Comparison of ENCODE assay signal across 21 cellular contexts in genomic region chr11:2687782-2688191, GRCh38. TPM values are rescaled to one million over a fixed set of nuclear protein-coding genes. Genes with fewer than 3 reads are reported as not detected.
DNase-seq lines count a peak whose midpoint lies in the region; ATAC-seq and TF ChIP-seq lines count a peak whose summit lies in the region.
"Had no signal": no experiment of that assay in that cellular context is flagged by ENCODE, and none has a peak within 500 bp of the region (broad histone marks: within the 10 kb centered on the region; RNA-seq: fewer than 3 reads in every experiment).

No MANE protein-coding gene starts in this region.

- intact Hi-C loops in vagina (cut with DNase I) = no loop called here

- H3K4me1 ChIP-seq in mesendoderm (ENCODE audit: control insufficient read depth, low read depth, low read length) = peaks cover 13% of the 10 kb centered on the region
- H3K4me1 ChIP-seq in vagina = peaks cover 56% of the 10 kb centered on the region

- H3K36me3 ChIP-seq in mesendoderm (ENCODE audit: control insufficient read depth, insufficient read depth, low read length) = no peaks in the 10 kb centered on the region
- H3K36me3 ChIP-seq in vagina = no peaks in the 10 kb centered on the region

- no peak overlapping the region for H4K8ac ChIP-seq in mesendoderm (ENCODE audit: low read depth, low read length)

- no peak overlapping the region for H3K56ac ChIP-seq in mesendoderm (ENCODE audit: low read length)

- no peaks in the 10 kb centered on the region for H3K27me3 ChIP-seq in mesendoderm (ENCODE audit: insufficient read depth, low read length, poor library complexity)
- no peaks in the 10 kb centered on the region for H3K27me3 ChIP-seq in vagina

- ATAC-seq in activated CD8-positive, alpha-beta memory T cell treated with anti-CD3 and anti-CD28 coated beads, Interleukin-2, amount 10 ng/mL, durations not matched to agents 7 days and 5 days = no peak

- H3K4me1 Mint-ChIP-seq in activated CD8-positive, alpha-beta memory T cell treated with anti-CD3 and anti-CD28 coated beads, Interleukin-2, amount 10 ng/mL, durations not matched to agents 7 days and 5 days = no peaks in the 10 kb centered on the region
- H3K4me1 Mint-ChIP-seq in type B pancreatic cell (ENCODE audit: unreplicated experiment) = peaks cover 35% of the 10 kb centered on the region
- H3K4me1 Mint-ChIP-seq: activated naive CD4-positive, alpha-beta T cell treated with anti-CD3 and anti-CD28 coated beads, Interleukin-2, amount 50 U/mL, for 24 hours had no signal

- H2BK15ac ChIP-seq in mesendoderm (replicated peaks; ENCODE audit: low read depth) = no peak overlapping the region

- no peak overlapping the region for H3K18ac ChIP-seq in mesendoderm (ENCODE audit: low read length)

- H3K36me3 Mint-ChIP-seq in activated CD8-positive, alpha-beta memory T cell treated with anti-CD3 and anti-CD28 coated beads, Interleukin-2, amount 10 ng/mL, durations not matched to agents 7 days and 5 days = no peaks in the 10 kb centered on the region
- H3K36me3 Mint-ChIP-seq in type B pancreatic cell = peaks cover 9% of the 10 kb centered on the region
- H3K36me3 Mint-ChIP-seq: activated naive CD4-positive, alpha-beta T cell treated with anti-CD3 and anti-CD28 coated beads, Interleukin-2, amount 50 U/mL, for 24 hours had no signal

- no CpG with 5 or more reads among the region's 7 CpGs for WGBS in mesendoderm (ENCODE audit: extremely low coverage, insufficient coverage, low lambda C conversion rate)

- H3K79me2 ChIP-seq in mesendoderm (ENCODE audit: control insufficient read depth, insufficient read depth, low read length) = no peaks in the 10 kb centered on the region

- H3K9me3 Mint-ChIP-seq in activated CD8-positive, alpha-beta memory T cell treated with anti-CD3 and anti-CD28 coated beads, Interleukin-2, amount 10 ng/mL, durations not matched to agents 7 days and 5 days (ENCODE audit: low read depth) = no peaks in the 10 kb centered on the region
- no peaks in the 10 kb centered on the region for H3K9me3 Mint-ChIP-seq in type B pancreatic cell
- H3K9me3 Mint-ChIP-seq: activated naive CD4-positive, alpha-beta T cell treated with anti-CD3 and anti-CD28 coated beads, Interleukin-2, amount 50 U/mL, for 24 hours; activated T-cell treated with anti-CD3 and anti-CD28 coated beads, Interleukin-2, amount 50 U/mL, for 24 hours; brain had no signal

- H3K23ac ChIP-seq in mesendoderm (ENCODE audit: low read length) = peak overlapping the region; percentile 26

- DNase-seq in activated CD8-positive, alpha-beta memory T cell treated with anti-CD3 and anti-CD28 coated beads, Interleukin-2, amount 50 U/mL, for 4 hours = peak; percentile 6
- no peak for DNase-seq in activated CD8-positive, alpha-beta memory T cell treated with anti-CD3 and anti-CD28 coated beads, Interleukin-2, amount 10 ng/mL, durations not matched to agents 7 days and 5 days
- DNase-seq in ecto neural progenitor cell (ENCODE audit: low spot score) (peak; percentile 46), mesendoderm (peak; percentile 23), type B pancreatic cell (ENCODE audit: extremely low spot score, unreplicated experiment) (no peak), vagina (ENCODE audit: extremely low spot score in 2 of 2) (no peak), mucosa of gallbladder (ENCODE audit: low spot score) (no peak)
- no peak for DNase-seq in stimulated activated CD4-positive, alpha-beta T cell treated with anti-CD3 and anti-CD28 coated beads, Interleukin-2, amount 100 ng/mL, for 48 hours
- DNase-seq: 8988T; activated CD4-positive, alpha-beta T cell treated with anti-CD3 and anti-CD28 coated beads, Interleukin-2, amount 50 U/mL, for 1 hour; activated T-cell treated with anti-CD3 and anti-CD28 coated beads, Interleukin-2, amount 50 U/mL, for 24 hours; cortex of kidney; GDM1; hippocampal formation; kidney glomerular epithelial cell; NCI-H1417; occipital lobe; stimulated activated CD4-positive, alpha-beta T cell treated with anti-CD3 and anti-CD28 coated beads, Interleukin-4, amount 100 ng/mL, for 24 hours had no signal

- no peaks in the 10 kb centered on the region for H3K27me3 Mint-ChIP-seq in activated CD8-positive, alpha-beta memory T cell treated with anti-CD3 and anti-CD28 coated beads, Interleukin-2, amount 10 ng/mL, durations not matched to agents 7 days and 5 days
- no peaks in the 10 kb centered on the region for H3K27me3 Mint-ChIP-seq in type B pancreatic cell
- H3K27me3 Mint-ChIP-seq: activated naive CD4-positive, alpha-beta T cell treated with anti-CD3 and anti-CD28 coated beads, Interleukin-2, amount 50 U/mL, for 24 hours; activated T-cell treated with anti-CD3 and anti-CD28 coated beads, Interleukin-2, amount 50 U/mL, for 24 hours; B cell had no signal

- H3K79me1 ChIP-seq in mesendoderm (ENCODE audit: low read length) = no peaks in the 10 kb centered on the region

- H3K4ac ChIP-seq in mesendoderm (ENCODE audit: low read depth, low read length) = no peak overlapping the region

- H3K4me3 Mint-ChIP-seq in activated CD8-positive, alpha-beta memory T cell treated with anti-CD3 and anti-CD28 coated beads, Interleukin-2, amount 10 ng/mL, durations not matched to agents 7 days and 5 days = no peak overlapping the region
- no peak overlapping the region for H3K4me3 Mint-ChIP-seq in type B pancreatic cell
- H3K4me3 Mint-ChIP-seq: activated naive CD4-positive, alpha-beta T cell treated with anti-CD3 and anti-CD28 coated beads, Interleukin-2, amount 50 U/mL, for 24 hours; activated T-cell treated with anti-CD3 and anti-CD28 coated beads, Interleukin-2, amount 50 U/mL, for 24 hours; B cell; brain had no signal

- no peak overlapping the region for H3K27ac Mint-ChIP-seq in activated CD8-positive, alpha-beta memory T cell treated with anti-CD3 and anti-CD28 coated beads, Interleukin-2, amount 10 ng/mL, durations not matched to agents 7 days and 5 days
- H3K27ac Mint-ChIP-seq in type B pancreatic cell = peak overlapping the region; percentile 18
- H3K27ac Mint-ChIP-seq: activated naive CD4-positive, alpha-beta T cell treated with anti-CD3 and anti-CD28 coated beads, Interleukin-2, amount 50 U/mL, for 24 hours; activated T-cell treated with anti-CD3 and anti-CD28 coated beads, Interleukin-2, amount 50 U/mL, for 24 hours; brain had no signal

- TF ChIP-seq CTCF in type B pancreatic cell (conservative IDR thresholded peaks at IDR 0.05) (no peak), vagina (IDR thresholded peaks at IDR 0.05) (no peak)

- no peak overlapping the region for H2BK5ac ChIP-seq in mesendoderm (ENCODE audit: low read length)

- H3K4me2 ChIP-seq in mesendoderm (ENCODE audit: low read length) = no peak overlapping the region

- no peak overlapping the region for H2BK120ac ChIP-seq in mesendoderm (ENCODE audit: low read depth, low read length)

- H3K4me3 ChIP-seq in mesendoderm (ENCODE audit: low read length) = no peak overlapping the region
- no peak overlapping the region for H3K4me3 ChIP-seq in vagina

- no peak overlapping the region for H2AK5ac ChIP-seq in mesendoderm (ENCODE audit: low read length)

- H4K5ac ChIP-seq in mesendoderm (ENCODE audit: low read length) = no peak overlapping the region

- TF ChIP-seq POLR2A in vagina (IDR thresholded peaks at IDR 0.05) = no peak

- H3K27ac ChIP-seq in mesendoderm (ENCODE audit: low read depth, low read length) = no peak overlapping the region
- no peak overlapping the region for H3K27ac ChIP-seq in vagina

- H3K9ac ChIP-seq in mesendoderm (ENCODE audit: low read length) = no peak overlapping the region

- CTCF ChIA-PET in activated CD8-positive, alpha-beta memory T cell treated with anti-CD3 and anti-CD28 coated beads, Interleukin-2, amount 10 ng/mL, durations not matched to agents 7 days and 5 days (lab: Charles Lee) = no interaction called here

- H3K9me3 ChIP-seq in vagina = no peaks in the 10 kb centered on the region

RNA-seq across cellular contexts. Expression of gene KCNQ1OT1, which starts 12.0 kb away (rescaled TPM):
- total RNA-seq in activated CD8-positive, alpha-beta memory T cell treated with anti-CD3 and anti-CD28 coated beads, Interleukin-2, amount 10 ng/mL, durations not matched to agents 7 days and 5 days = under 1 TPM; 0.33 to 0.44 TPM
- 0.04 TPM for polyA plus RNA-seq in mesendoderm (2013, experiment 1 of 2)
- 0.04 TPM for polyA plus RNA-seq in mesendoderm (2013, experiment 2 of 2)
- total RNA-seq in type B pancreatic cell (ENCODE audit: low replicate concordance) (3.3 and 7.0 TPM in 2 replicates), vagina (3.4 TPM), mucosa of gallbladder (2.2 TPM)

Comparison
In these comparisons a context has a peak if more than half of its experiments do, and no peak if none do; other contexts are left out.
1. DNase-seq: peak in activated CD8-positive, alpha-beta memory T cell treated with anti-CD3 and anti-CD28 coated beads, Interleukin-2, amount 50 U/mL, for 4 hours (single experiment), ecto neural progenitor cell (single experiment) and mesendoderm (single experiment); none in activated CD8-positive, alpha-beta memory T cell treated with anti-CD3 and anti-CD28 coated beads, Interleukin-2, amount 10 ng/mL, durations not matched to agents 7 days and 5 days (single experiment), type B pancreatic cell (single experiment), stimulated activated CD4-positive, alpha-beta T cell treated with anti-CD3 and anti-CD28 coated beads, Interleukin-2, amount 100 ng/mL, for 48 hours (0 of 2), vagina (0 of 2) and mucosa of gallbladder (single experiment).